8 cellular contexts compared by ENCODE assay signal in the genomic region with DNA sequence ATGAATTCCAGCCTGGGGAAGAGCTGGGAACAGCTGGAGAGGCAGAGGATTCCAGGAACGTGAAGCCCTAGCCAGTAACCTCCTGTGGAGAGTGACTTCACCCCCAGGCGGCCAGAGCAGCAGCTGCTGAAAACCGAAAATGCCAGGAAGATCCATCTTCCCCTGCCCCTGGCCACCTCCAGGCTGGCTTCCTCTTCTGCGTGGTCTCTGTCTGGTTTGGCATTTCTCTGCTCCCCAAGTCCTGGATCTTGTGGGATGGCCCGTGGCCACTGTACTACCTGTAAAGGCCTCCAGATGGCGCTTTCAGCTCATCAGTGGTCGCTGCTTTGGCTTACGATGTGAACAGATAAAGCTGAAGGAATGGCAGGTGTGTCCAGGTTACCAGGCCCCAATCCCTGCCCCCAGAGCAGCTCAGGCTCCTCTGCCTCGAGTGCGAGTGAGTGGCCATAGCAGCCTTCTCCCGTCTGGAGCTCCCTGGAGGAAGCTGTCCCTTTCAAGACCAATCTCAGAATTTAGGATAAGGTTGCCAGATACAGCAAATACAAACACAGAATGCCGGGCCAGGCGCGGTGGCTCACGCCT. TPM values are rescaled to one million over a fixed set of nuclear protein-coding genes. Genes with fewer than 3 reads are reported as not detected.
DNase-seq lines count a peak whose midpoint lies in the region; ATAC-seq, FAIRE-seq and TF ChIP-seq lines count a peak whose summit lies in the region.

No MANE protein-coding gene starts in this region.

- no CpG with 5 or more reads among the region's 15 CpGs for WGBS in H9 (ENCODE audit: extremely low coverage, insufficient read length, low lambda C conversion rate)

- no peak overlapping the region for H4K91ac ChIP-seq in H9 (ENCODE audit: insufficient read length, low read depth, low read length)

- H2BK5ac ChIP-seq in H9 (ENCODE audit: insufficient read length, low read length), result no peak overlapping the region

- H3K9me3 ChIP-seq in H9 (ENCODE audit: control insufficient read depth, low read depth, low read length) (no peaks in the 10 kb centered on the region), kidney (ENCODE audit: control insufficient read depth in 1 of 2, low read length in 2 of 2) (no peaks in the 10 kb centered on the region)

- H3K9me3 Mint-ChIP-seq in H9, result no peaks in the 10 kb centered on the region

- no peak overlapping the region for H3K9ac ChIP-seq in H9 (ENCODE audit: extremely low read depth, insufficient read length, low read length)
- no peak overlapping the region for H3K9ac ChIP-seq in kidney (ENCODE audit: low read length in 2 of 2)

- H2BK20ac ChIP-seq in H9 (ENCODE audit: low read depth, low read length, poor library complexity, severe bottlenecking), result no peak overlapping the region

- H3K27ac Mint-ChIP-seq in H9, result no peak overlapping the region; a peak in 1 of 7 replicates

- H3K23me2 ChIP-seq in H9 (ENCODE audit: insufficient read length, low read depth, low read length, poor library complexity, severe bottlenecking), result no peaks in the 10 kb centered on the region

- no peaks in the 10 kb centered on the region for H4K20me1 ChIP-seq in H9 (ENCODE audit: control insufficient read depth, insufficient read depth, insufficient read length)

- no peak overlapping the region for H3T11ph ChIP-seq in H9 (ENCODE audit: low read length)

- peaks cover 36% of the 10 kb centered on the region for H3K27me3 Mint-ChIP-seq in H9 (ENCODE audit: low read depth)

- H3K79me2 ChIP-seq in H9 (ENCODE audit: insufficient read depth, low read length), result no peaks in the 10 kb centered on the region

- no peak overlapping the region for H3K18ac ChIP-seq in H9 (ENCODE audit: insufficient read length, low read depth, low read length)

- H3K56ac ChIP-seq in H9 (ENCODE audit: insufficient read length, low read depth, low read length), result no peak overlapping the region

- H3K27ac ChIP-seq in H9 (ENCODE audit: insufficient read length, low read depth, low read length) (no peak overlapping the region), caudate nucleus (ENCODE audit: low read depth, low read length) (no peak overlapping the region), kidney (ENCODE audit: low read depth in 2 of 2, low read length in 2 of 2) (no peak overlapping the region)

- H3K4me1 Mint-ChIP-seq in H9, result peaks cover 2% of the 10 kb centered on the region in 2 experiments; a peak in 2 of 4 replicates

- TF ChIP-seq CTCF in AG09309 (IDR thresholded peaks at IDR 0.05; ENCODE audit: control insufficient read depth, insufficient read depth, low read depth, low read length, missing control alignments), result peak; percentile 91
- peak; percentile 97 for TF ChIP-seq CTCF in H9 (conservative IDR thresholded peaks at IDR 0.05)
- peak; percentile 100 for TF ChIP-seq CTCF in kidney (IDR thresholded peaks at IDR 0.05; ENCODE audit: borderline replicate concordance, extremely low read depth, insufficient read depth)

- H3K14ac ChIP-seq in H9 (ENCODE audit: insufficient read depth, low read length), result no peak overlapping the region

- H3K36me3 Mint-ChIP-seq in H9 (ENCODE audit: insufficient read depth in 1 of 3, low read depth in 3 of 3), result no peaks in the 10 kb centered on the region

- H3K4me2 ChIP-seq in H9 (ENCODE audit: insufficient read depth, insufficient read length, low read length), result no peak overlapping the region

- H3K4me3 Mint-ChIP-seq in H9, result no peak overlapping the region; a peak in 1 of 5 replicates

- no peak overlapping the region for H4K5ac ChIP-seq in H9 (ENCODE audit: insufficient read length, low read depth, low read length)

- no peaks in the 10 kb centered on the region for H3K79me1 ChIP-seq in H9 (ENCODE audit: insufficient read depth, low read depth, low read length, poor library complexity, severe bottlenecking)

- no peak overlapping the region for H4K8ac ChIP-seq in H9 (replicated peaks; ENCODE audit: insufficient read length, low read depth, low read length)

- no peaks in the 10 kb centered on the region; the same call in 1 of the 2 replicates for H3K27me3 ChIP-seq in H9 (ENCODE audit: insufficient read depth, low read length)

- H3K4me1 ChIP-seq in H9 (ENCODE audit: insufficient read depth, low read length) (no peaks in the 10 kb centered on the region), kidney (ENCODE audit: control insufficient read depth in 1 of 2, insufficient read depth in 1 of 2, low read depth in 1 of 2, low read length in 2 of 2) (no peaks in the 10 kb centered on the region)

- no peak overlapping the region for H3K4me3 ChIP-seq in AG09309 (ENCODE audit: control insufficient read depth, low read depth, low read length)
- H3K4me3 ChIP-seq in kidney (ENCODE audit: low read length in 2 of 2), result no peak overlapping the region

- H3K36me3 ChIP-seq in kidney (ENCODE audit: control insufficient read depth in 1 of 2, insufficient read depth in 2 of 2, low read length in 2 of 2), result no peaks in the 10 kb centered on the region

- H2BK120ac ChIP-seq in H9 (ENCODE audit: low read depth, low read length, poor library complexity, severe bottlenecking), result no peak overlapping the region

- FAIRE-seq in kidney (lab: Jason Lieb, UNC), result no peak

- no peak overlapping the region for H3K4ac ChIP-seq in H9 (ENCODE audit: low read depth, low read length)

- H2BK15ac ChIP-seq in H9 (ENCODE audit: low read depth, low read length), result no peak overlapping the region

- H2AK5ac ChIP-seq in H9 (ENCODE audit: insufficient read length, low read length), result no peak overlapping the region

- no peak overlapping the region for H2BK12ac ChIP-seq in H9 (ENCODE audit: insufficient read length, low read depth, low read length)

- ATAC-seq in GM19324 (IDR thresholded peaks at IDR 0.05; ENCODE audit: low FRiP score, unreplicated experiment), result no peak

- DNase-seq in AG09309 (ENCODE audit: low read depth) (peak; percentile 27), H9 (peak; percentile 94), NCI-H2227 (lab: John Stamatoyannopoulos, UW; ENCODE audit: unreplicated experiment) (peak; percentile 87), caudate nucleus (lab: John Stamatoyannopoulos, UW) (peak in 55 of 61 donors; percentile 13 to 86 (median 60)), kidney (peak; percentile 85)
- DNase-seq in activated CD4-positive, CD25-positive, alpha-beta regulatory T cell (lab: John Stamatoyannopoulos, UW), result peak; percentile 43 to 67 (median 50)
- peak; percentile 76 for DNase-seq in stimulated activated CD4-positive, alpha-beta T cell treated with anti-CD3 and anti-CD28 coated beads, Interleukin-1b, Interleukin-23, amount 100 ng/mL, for 48 hours

- intact Hi-C loops in kidney (cut with DNase I), result loop anchor here (5.0 kb wide), 1 partner anchor 56 kb away; no protein-coding TSS in a partner anchor

- H3K23ac ChIP-seq in H9 (ENCODE audit: insufficient read length, low read depth, low read length), result no peak overlapping the region

- no peak overlapping the region for H2AFZ ChIP-seq in H9 (ENCODE audit: low read length)

RNA-seq across cellular contexts. Expression of gene MAPRE3, which starts 8.7 kb away (rescaled TPM):
- total RNA-seq in H9 (2021), result 1.9 and 2.0 TPM in 2 replicates
- total RNA-seq in kidney, result 17.9 TPM
- 49.6 TPM for polyA plus RNA-seq in kidney (ENCODE audit: insufficient read depth, low read depth, low replicate concordance)

Comparison
In these comparisons a context has a peak if more than half of its experiments do, and no peak if none do; other contexts are left out.
1. DNase-seq: peak in every context shown above with its lines; median percentile 94 in H9; 87 in NCI-H2227; 85 in kidney; 76 in stimulated activated CD4-positive, alpha-beta T cell treated with anti-CD3 and anti-CD28 coated beads, Interleukin-1b, Interleukin-23, amount 100 ng/mL, for 48 hours; 60 in caudate nucleus; 50 in activated CD4-positive, CD25-positive, alpha-beta regulatory T cell; 27 in AG09309.